ENCODE assay signal across 7 cellular contexts in the genomic region with DNA sequence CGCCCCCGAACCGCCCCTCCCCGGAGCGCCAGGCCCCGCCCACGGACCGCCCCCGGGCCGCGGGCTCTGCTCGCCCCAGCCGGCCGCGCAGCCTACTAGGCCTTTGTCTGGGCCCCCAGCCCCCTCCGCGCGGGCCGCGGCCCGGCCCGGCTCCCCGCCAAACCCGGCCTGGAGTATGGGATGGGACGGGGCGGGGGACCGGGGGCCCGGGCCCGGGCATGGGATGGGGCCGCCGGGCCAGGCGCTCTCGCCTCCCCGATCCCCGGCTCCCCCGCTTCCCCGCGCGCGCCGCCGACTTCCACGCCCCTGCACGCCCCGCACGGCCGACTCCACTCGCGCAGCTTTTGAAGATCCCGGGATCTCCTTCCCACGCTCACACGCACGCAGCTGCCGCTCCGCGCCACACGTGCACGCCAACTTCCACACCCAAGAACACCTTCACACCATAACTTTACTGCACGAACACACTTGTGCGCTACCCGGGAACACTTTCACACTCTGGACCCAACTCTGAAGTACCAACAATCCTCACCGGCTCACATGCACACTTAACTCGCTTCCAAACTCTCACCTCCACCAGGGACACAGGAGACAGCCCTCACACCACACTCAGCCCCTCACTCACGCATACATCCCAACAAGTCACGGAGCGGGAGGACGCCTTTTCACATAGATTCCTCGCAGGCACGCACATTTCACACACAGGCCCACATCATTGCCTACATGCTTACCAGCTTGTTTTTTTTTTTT. TPM values are rescaled to one million over a fixed set of nuclear protein-coding genes. Genes with fewer than 3 reads are reported as not detected.
DNase-seq lines count a peak whose midpoint lies in the region; ATAC-seq and TF ChIP-seq lines count a peak whose summit lies in the region.

No MANE protein-coding gene starts in this region.

- no peak for TF ChIP-seq CTCF in SU-DHL-6 (IDR thresholded peaks at IDR 0.05; ENCODE audit: insufficient read depth, low read length, poor library complexity, severe bottlenecking)
- TF ChIP-seq CTCF in omental fat pad (IDR thresholded peaks at IDR 0.05): no peak

- no peaks in the 10 kb centered on the region for H3K27me3 ChIP-seq in SU-DHL-6 (ENCODE audit: low read length)

- peak; percentile 71 for DNase-seq in KBM-7
- peak; percentile 17 for DNase-seq in activated naive CD8-positive, alpha-beta T cell treated with anti-CD3 and anti-CD28 coated beads, Interleukin-2, amount 50 U/mL, for 16 hours (ENCODE audit: low read depth, low spot score)
- peak; percentile 91 for DNase-seq in Right ventricle myocardium superior
- no peak for DNase-seq in omental fat pad (ENCODE audit: low spot score)
- peak; percentile 72 for DNase-seq in superior temporal gyrus (ENCODE audit: extremely low spot score)

- peak overlapping the region; percentile 59 for H2AFZ ChIP-seq in SU-DHL-6 (ENCODE audit: low read depth, low read length, severe bottlenecking)

- peak overlapping the region; percentile 37 for H3K4me3 ChIP-seq in SU-DHL-6 (ENCODE audit: insufficient read depth, low read length, poor library complexity, severe bottlenecking)

- no peaks in the 10 kb centered on the region for H3K9me2 ChIP-seq in SU-DHL-6 (replicated peaks; ENCODE audit: insufficient read depth, low read length)

- peak overlapping the region; percentile 49 for H3K4me2 ChIP-seq in SU-DHL-6 (ENCODE audit: low read depth, low read length, poor library complexity, severe bottlenecking)

- no peaks in the 10 kb centered on the region for H3K79me2 ChIP-seq in SU-DHL-6 (ENCODE audit: insufficient read depth, low read length)

- H3K27ac ChIP-seq in SU-DHL-6 (ENCODE audit: low read depth, low read length): no peak overlapping the region

- H3K36me3 ChIP-seq in SU-DHL-6 (ENCODE audit: low read length): no peaks in the 10 kb centered on the region

- no peaks in the 10 kb centered on the region for H3F3A ChIP-seq in SU-DHL-6 (ENCODE audit: insufficient read depth)

- intact Hi-C loops in Right ventricle myocardium superior (cut with DNase I): loop anchor here (5.0 kb wide), 1 partner anchor 40 kb away; no protein-coding TSS in a partner anchor

- peak; percentile 76 for ATAC-seq in GM18868 (IDR thresholded peaks at IDR 0.05; ENCODE audit: unreplicated experiment)
- ATAC-seq in Right ventricle myocardium superior (ENCODE audit: poor library complexity): peak; percentile 76
- peak; percentile 78 for ATAC-seq in omental fat pad (ENCODE audit: low FRiP score)

- H4K20me1 ChIP-seq in SU-DHL-6 (ENCODE audit: low read depth, low read length): no peaks in the 10 kb centered on the region

- peak overlapping the region; percentile 34; the same call in 1 of the 2 replicates for H3K9ac ChIP-seq in SU-DHL-6 (ENCODE audit: low read length)

- in situ Hi-C loops in KBM-7 (cut with MboI; ENCODE audit: low pct_unique_long_range_greater_than_20kb, low sequenced_read_pairs): no loop called here

- no peaks in the 10 kb centered on the region for H3K9me3 ChIP-seq in SU-DHL-6 (ENCODE audit: insufficient read depth, low read length)

RNA-seq across cellular contexts. Expression of gene HSPG2, which starts 0.4 kb away (rescaled TPM):
- 263 TPM for total RNA-seq in Right ventricle myocardium superior
- 100 to 1,000 TPM in 3 of 4 donors, 10 to 100 TPM in 1; 66.0 to 496 (median 198) TPM for total RNA-seq in omental fat pad

RNA-seq across cellular contexts. Expression of gene CELA3B, which starts 39.3 kb away (rescaled TPM):
- total RNA-seq in Right ventricle myocardium superior (not detected), omental fat pad (1 to 10 TPM in 1 of 4 donors, not detected in 3; 2.0 TPM)
